In genomic region chr7:132319481-132319880, GRCh38 we compare ENCODE assay signal across 6 cellular contexts.
"Had no signal": no experiment of that assay in that cellular context is flagged by ENCODE, and none has a peak within 500 bp of the region (broad histone marks: within the 10 kb centered on the region; RNA-seq: fewer than 3 reads in every experiment).

No MANE protein-coding gene starts in this region.

- H3K27ac ChIP-seq: body of pancreas, heart left ventricle, neutrophil, pancreas, stomach, vagina had no signal

- H3K27me3 ChIP-seq: body of pancreas, pancreas had no signal

- H3K9me3 ChIP-seq: body of pancreas, heart left ventricle, neutrophil, pancreas, stomach, vagina had no signal

- H3K36me3 ChIP-seq: heart left ventricle, neutrophil, pancreas, stomach, vagina had no signal

- H3K4me1 ChIP-seq: pancreas had no signal

- H3K4me3 ChIP-seq: body of pancreas, heart left ventricle, pancreas, stomach, vagina had no signal
